ENCODE assay signal across 2 cellular contexts in genomic region chr9:133971121-133971951, GRCh38.
TF ChIP-seq lines count a peak whose summit lies in the region.

No MANE protein-coding gene starts in this region.

TF ChIP-seq in SK-N-SH, 30 proteins besides CTCF, POLR2A, EP300 and RAD21 (continued from another document):
- TF ChIP-seq PBX3 (IDR thresholded peaks at IDR 0.05) = no peak

TF ChIP-seq in SK-N-SH treated with all-trans-retinoic acid at 6 μM for 48 hours, 23 proteins besides CTCF, POLR2A, EP300 and RAD21 (continued from another document):
- TF ChIP-seq, protein P1, sequence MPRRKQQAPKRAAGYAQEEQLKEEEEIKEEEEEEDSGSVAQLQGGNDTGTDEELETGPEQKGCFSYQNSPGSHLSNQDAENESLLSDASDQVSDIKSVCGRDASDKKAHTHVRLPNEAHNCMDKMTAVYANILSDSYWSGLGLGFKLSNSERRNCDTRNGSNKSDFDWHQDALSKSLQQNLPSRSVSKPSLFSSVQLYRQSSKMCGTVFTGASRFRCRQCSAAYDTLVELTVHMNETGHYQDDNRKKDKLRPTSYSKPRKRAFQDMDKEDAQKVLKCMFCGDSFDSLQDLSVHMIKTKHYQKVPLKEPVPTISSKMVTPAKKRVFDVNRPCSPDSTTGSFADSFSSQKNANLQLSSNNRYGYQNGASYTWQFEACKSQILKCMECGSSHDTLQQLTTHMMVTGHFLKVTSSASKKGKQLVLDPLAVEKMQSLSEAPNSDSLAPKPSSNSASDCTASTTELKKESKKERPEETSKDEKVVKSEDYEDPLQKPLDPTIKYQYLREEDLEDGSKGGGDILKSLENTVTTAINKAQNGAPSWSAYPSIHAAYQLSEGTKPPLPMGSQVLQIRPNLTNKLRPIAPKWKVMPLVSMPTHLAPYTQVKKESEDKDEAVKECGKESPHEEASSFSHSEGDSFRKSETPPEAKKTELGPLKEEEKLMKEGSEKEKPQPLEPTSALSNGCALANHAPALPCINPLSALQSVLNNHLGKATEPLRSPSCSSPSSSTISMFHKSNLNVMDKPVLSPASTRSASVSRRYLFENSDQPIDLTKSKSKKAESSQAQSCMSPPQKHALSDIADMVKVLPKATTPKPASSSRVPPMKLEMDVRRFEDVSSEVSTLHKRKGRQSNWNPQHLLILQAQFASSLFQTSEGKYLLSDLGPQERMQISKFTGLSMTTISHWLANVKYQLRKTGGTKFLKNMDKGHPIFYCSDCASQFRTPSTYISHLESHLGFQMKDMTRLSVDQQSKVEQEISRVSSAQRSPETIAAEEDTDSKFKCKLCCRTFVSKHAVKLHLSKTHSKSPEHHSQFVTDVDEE (CRISPR knock-in tag; IDR thresholded peaks at IDR 0.05) = no peak
- TF ChIP-seq BACH2 (CRISPR knock-in tag; IDR thresholded peaks at IDR 0.05; ENCODE audit: borderline replicate concordance) = no peak
- no peak for TF ChIP-seq CREB5 (CRISPR knock-in tag; IDR thresholded peaks at IDR 0.05; ENCODE audit: low read depth)
- no peak for TF ChIP-seq ZNF70 (CRISPR knock-in tag; IDR thresholded peaks at IDR 0.05)
- no peak for TF ChIP-seq ARNTL (CRISPR knock-in tag; IDR thresholded peaks at IDR 0.05; ENCODE audit: borderline replicate concordance, low read depth)
- TF ChIP-seq TCF4 (CRISPR knock-in tag; IDR thresholded peaks at IDR 0.05; ENCODE audit: borderline replicate concordance) = no peak
- TF ChIP-seq ZNF565 (CRISPR knock-in tag; conservative IDR thresholded peaks at IDR 0.05; ENCODE audit: low read depth) = no peak
